Comparison of ENCODE assay signal across 1 cellular context in the genomic region with DNA sequence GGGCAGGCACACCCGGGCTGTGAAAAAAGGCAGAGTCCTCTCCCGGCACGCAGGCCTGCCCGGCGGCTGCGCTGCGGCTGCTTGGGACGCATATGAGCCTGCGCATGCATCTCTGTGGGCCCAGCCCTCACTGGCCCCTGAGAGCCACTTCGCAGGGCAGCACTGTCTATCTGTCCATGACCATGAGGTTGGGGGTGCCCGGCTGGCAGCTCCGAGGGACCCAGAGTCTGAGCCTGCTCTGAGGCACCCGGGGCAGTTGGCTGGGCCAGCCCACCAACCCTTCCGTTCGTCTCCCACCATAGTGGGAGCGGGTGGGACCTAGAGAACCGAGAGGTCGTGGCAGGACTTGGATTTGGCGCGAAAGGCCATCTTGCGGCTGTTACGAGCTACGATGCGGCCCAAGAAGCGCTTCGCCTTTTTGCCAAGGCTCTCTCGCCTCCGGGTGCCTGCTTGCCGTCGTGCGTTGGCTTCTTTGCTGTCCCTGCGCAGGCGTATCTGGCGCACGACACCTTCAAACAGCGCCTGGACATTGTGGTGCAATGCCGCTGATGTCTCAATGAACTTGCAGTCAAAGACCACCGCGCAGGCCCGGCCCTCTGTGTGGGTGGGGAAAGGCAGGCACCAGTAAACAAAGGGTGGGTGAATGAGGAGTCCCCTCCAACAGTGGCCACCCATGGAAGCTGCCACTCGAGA.
TF ChIP-seq lines count a peak whose summit lies in the region.

No MANE protein-coding gene starts in this region.

TF ChIP-seq in H1, 55 proteins besides CTCF, POLR2A, EP300 and RAD21:
- no peak for TF ChIP-seq RFX5 (IDR thresholded peaks at IDR 0.05; ENCODE audit: borderline replicate concordance, low read depth, low read length)
- no peak for TF ChIP-seq TCF12 (IDR thresholded peaks at IDR 0.05; ENCODE audit: low read depth, low read length)
- TF ChIP-seq CEBPB (IDR thresholded peaks at IDR 0.05; ENCODE audit: low read depth, low read length), result no peak
- no peak for TF ChIP-seq YY1 (IDR thresholded peaks at IDR 0.05; ENCODE audit: low read depth, low read length)
- no peak for TF ChIP-seq CREB1 (IDR thresholded peaks at IDR 0.05)
- TF ChIP-seq TBP (IDR thresholded peaks at IDR 0.05; ENCODE audit: low read depth, low read length), result no peak
- TF ChIP-seq ZNF274 (IDR thresholded peaks at IDR 0.05; ENCODE audit: borderline replicate concordance, extremely low read depth, low read length), result no peak
- TF ChIP-seq CHD1 (IDR thresholded peaks at IDR 0.05; ENCODE audit: low read depth, low read length), result no peak
- TF ChIP-seq BACH1 (IDR thresholded peaks at IDR 0.05; ENCODE audit: low read length), result no peak
- no peak for TF ChIP-seq CTBP2 (IDR thresholded peaks at IDR 0.05; ENCODE audit: borderline replicate concordance, insufficient read depth, insufficient read length, low read length)
- no peak for TF ChIP-seq NRF1 (IDR thresholded peaks at IDR 0.05; ENCODE audit: low read depth, low read length)
- TF ChIP-seq CBX8 (IDR thresholded peaks at IDR 0.05; ENCODE audit: borderline replicate concordance, low read depth, low read length), result no peak
- no peak for TF ChIP-seq POU5F1 (IDR thresholded peaks at IDR 0.05; ENCODE audit: low read depth, low read length)
- no peak for TF ChIP-seq CHD2 (IDR thresholded peaks at IDR 0.05; ENCODE audit: low read length)
- TF ChIP-seq TAF1 (IDR thresholded peaks at IDR 0.05; ENCODE audit: low read depth, low read length), result no peak
- TF ChIP-seq, protein P1, sequence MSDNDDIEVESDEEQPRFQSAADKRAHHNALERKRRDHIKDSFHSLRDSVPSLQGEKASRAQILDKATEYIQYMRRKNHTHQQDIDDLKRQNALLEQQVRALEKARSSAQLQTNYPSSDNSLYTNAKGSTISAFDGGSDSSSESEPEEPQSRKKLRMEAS (IDR thresholded peaks at IDR 0.05), result no peak
- no peak for TF ChIP-seq NANOG (IDR thresholded peaks at IDR 0.05; ENCODE audit: insufficient read depth, low read depth, low read length, poor library complexity, severe bottlenecking)
- no peak for TF ChIP-seq SUZ12 (IDR thresholded peaks at IDR 0.05; ENCODE audit: low read length)
- no peak for TF ChIP-seq SP2 (IDR thresholded peaks at IDR 0.05; ENCODE audit: low read length)
- TF ChIP-seq GTF2F1 (IDR thresholded peaks at IDR 0.05; ENCODE audit: borderline replicate concordance, low read depth, low read length), result no peak
